In genomic region chr5:140381972-140382371, GRCh38 we compare ENCODE assay signal across 28 cellular contexts. TPM values are rescaled to one million over a fixed set of nuclear protein-coding genes. Genes with fewer than 3 reads are reported as not detected.
DNase-seq lines count a peak whose midpoint lies in the region; ATAC-seq lines count a peak whose summit lies in the region.
"Had no signal": no experiment of that assay in that cellular context is flagged by ENCODE, and none has a peak within 500 bp of the region (broad histone marks: within the 10 kb centered on the region; RNA-seq: fewer than 3 reads in every experiment).

No MANE protein-coding gene starts in this region.

- H3K4me1 Mint-ChIP-seq in activated CD4-positive, alpha-beta memory T cell treated with anti-CD3 and anti-CD28 coated beads for 36 hours (ENCODE audit: low read depth), result peaks cover 15% of the 10 kb centered on the region
- H3K4me1 Mint-ChIP-seq in activated CD4-positive, alpha-beta memory T cell treated with anti-CD3 and anti-CD28 coated beads, Interleukin-2, amount 10 ng/mL, durations not matched to agents 7 days and 5 days, result peaks cover 4% of the 10 kb centered on the region
- H3K4me1 Mint-ChIP-seq in activated T-cell treated with anti-CD3 and anti-CD28 coated beads, Interleukin-2, amount 50 U/mL, for 72 hours (ENCODE audit: low read depth), result peaks cover 22% of the 10 kb centered on the region
- H3K4me1 Mint-ChIP-seq in stimulated activated naive CD8-positive, alpha-beta T cell treated with anti-CD3 and anti-CD28 coated beads, Interleukin-15, amount 100 ng/mL, for 72 hours, result peaks cover 12% of the 10 kb centered on the region
- H3K4me1 Mint-ChIP-seq: B cell, memory B cell had no signal

- POLR2A ChIA-PET in activated CD4-positive, alpha-beta memory T cell treated with anti-CD3 and anti-CD28 coated beads for 36 hours (lab: Charles Lee), result interaction anchor here (0.9 kb wide), 1 partner anchor 9 kb away, joined by 3 read pairs; no protein-coding TSS in a partner anchor
- POLR2A ChIA-PET in activated CD4-positive, alpha-beta memory T cell treated with anti-CD3 and anti-CD28 coated beads, Interleukin-2, amount 10 ng/mL, durations not matched to agents 7 days and 5 days (lab: Charles Lee), result no interaction called here

- no peak overlapping the region for H3K27ac Mint-ChIP-seq in activated CD4-positive, alpha-beta memory T cell treated with anti-CD3 and anti-CD28 coated beads for 36 hours
- no peak overlapping the region for H3K27ac Mint-ChIP-seq in activated CD4-positive, alpha-beta memory T cell treated with anti-CD3 and anti-CD28 coated beads, Interleukin-2, amount 10 ng/mL, durations not matched to agents 7 days and 5 days
- no peak overlapping the region for H3K27ac Mint-ChIP-seq in activated T-cell treated with anti-CD3 and anti-CD28 coated beads, Interleukin-2, amount 50 U/mL, for 72 hours
- H3K27ac Mint-ChIP-seq in stimulated activated naive CD8-positive, alpha-beta T cell treated with anti-CD3 and anti-CD28 coated beads, Interleukin-15, amount 100 ng/mL, for 72 hours, result no peak overlapping the region
- H3K27ac Mint-ChIP-seq: B cell; CD4-positive, alpha-beta memory T cell; effector memory CD8-positive, alpha-beta T cell; memory B cell; T-helper 1 cell treated with Interleukin-12 subunit alpha and Interleukin-12 subunit beta and Interleukin-4 antibody, amounts not matched to agents 30 μg/mL and 1 μg/mL, for 36 hours had no signal

- CTCF ChIA-PET in activated CD4-positive, alpha-beta memory T cell treated with anti-CD3 and anti-CD28 coated beads for 36 hours (lab: Charles Lee), result interaction anchor here (1.0 to 2.5 kb wide), 4 partner anchors 9 to 338 kb away, joined by 3 to 14 read pairs (median 4); no protein-coding TSS in a partner anchor
- CTCF ChIA-PET in activated CD4-positive, alpha-beta memory T cell treated with anti-CD3 and anti-CD28 coated beads, Interleukin-2, amount 10 ng/mL, durations not matched to agents 7 days and 5 days (lab: Charles Lee), result interaction anchor here (1.4 to 2.5 kb wide), 2 partner anchors 9 to 16 kb away, joined by 7 to 12 read pairs; no protein-coding TSS in a partner anchor

- H3K36me3 Mint-ChIP-seq in activated CD4-positive, alpha-beta memory T cell treated with anti-CD3 and anti-CD28 coated beads for 36 hours, result no peaks in the 10 kb centered on the region
- peaks cover 3% of the 10 kb centered on the region for H3K36me3 Mint-ChIP-seq in activated CD4-positive, alpha-beta memory T cell treated with anti-CD3 and anti-CD28 coated beads, Interleukin-2, amount 10 ng/mL, durations not matched to agents 7 days and 5 days (ENCODE audit: low read depth)
- H3K36me3 Mint-ChIP-seq in activated T-cell treated with anti-CD3 and anti-CD28 coated beads, Interleukin-2, amount 50 U/mL, for 72 hours (ENCODE audit: insufficient read depth in 2 of 2), result no peaks in the 10 kb centered on the region
- H3K36me3 Mint-ChIP-seq: CD4-positive, alpha-beta memory T cell had no signal

- ATAC-seq in activated T-cell treated with anti-CD3 and anti-CD28 coated beads, Interleukin-2, amount 50 U/mL, for 72 hours (replicated peaks in 1 of 2), result peak; percentile 99 to 100
- peak; percentile 95 for ATAC-seq in stimulated activated naive CD8-positive, alpha-beta T cell treated with anti-CD3 and anti-CD28 coated beads, Interleukin-15, amount 100 ng/mL, for 72 hours
- ATAC-seq in GM21717 (IDR thresholded peaks at IDR 0.05; ENCODE audit: unreplicated experiment), result no peak
- ATAC-seq: effector memory CD8-positive, alpha-beta T cell; left lung; SK-N-SH treated with all-trans-retinoic acid at 6 μM for 48 hours had no signal

- no peak overlapping the region for H3K4me3 Mint-ChIP-seq in activated CD4-positive, alpha-beta memory T cell treated with anti-CD3 and anti-CD28 coated beads for 36 hours
- no peak overlapping the region for H3K4me3 Mint-ChIP-seq in activated CD4-positive, alpha-beta memory T cell treated with anti-CD3 and anti-CD28 coated beads, Interleukin-2, amount 10 ng/mL, durations not matched to agents 7 days and 5 days
- no peak overlapping the region for H3K4me3 Mint-ChIP-seq in activated T-cell treated with anti-CD3 and anti-CD28 coated beads, Interleukin-2, amount 50 U/mL, for 72 hours
- no peak overlapping the region for H3K4me3 Mint-ChIP-seq in stimulated activated naive CD8-positive, alpha-beta T cell treated with anti-CD3 and anti-CD28 coated beads, Interleukin-15, amount 100 ng/mL, for 72 hours
- H3K4me3 Mint-ChIP-seq: B cell; CD4-positive, alpha-beta memory T cell; effector memory CD8-positive, alpha-beta T cell; memory B cell; T-helper 1 cell treated with Interleukin-12 subunit alpha and Interleukin-12 subunit beta and Interleukin-4 antibody, amounts not matched to agents 30 μg/mL and 1 μg/mL, for 36 hours had no signal

- peaks cover 2% of the 10 kb centered on the region for H3K9me3 Mint-ChIP-seq in activated CD4-positive, alpha-beta memory T cell treated with anti-CD3 and anti-CD28 coated beads for 36 hours
- no peaks in the 10 kb centered on the region for H3K9me3 Mint-ChIP-seq in activated CD4-positive, alpha-beta memory T cell treated with anti-CD3 and anti-CD28 coated beads, Interleukin-2, amount 10 ng/mL, durations not matched to agents 7 days and 5 days
- H3K9me3 Mint-ChIP-seq in activated T-cell treated with anti-CD3 and anti-CD28 coated beads, Interleukin-2, amount 50 U/mL, for 72 hours, result no peaks in the 10 kb centered on the region
- H3K9me3 Mint-ChIP-seq in stimulated activated naive CD8-positive, alpha-beta T cell treated with anti-CD3 and anti-CD28 coated beads, Interleukin-15, amount 100 ng/mL, for 72 hours, result no peaks in the 10 kb centered on the region
- H3K9me3 Mint-ChIP-seq: CD4-positive, alpha-beta memory T cell; effector memory CD8-positive, alpha-beta T cell; T-helper 1 cell treated with Interleukin-12 subunit alpha and Interleukin-12 subunit beta and Interleukin-4 antibody, amounts not matched to agents 30 μg/mL and 1 μg/mL, for 36 hours had no signal

- H3K27me3 Mint-ChIP-seq in activated CD4-positive, alpha-beta memory T cell treated with anti-CD3 and anti-CD28 coated beads for 36 hours, result no peaks in the 10 kb centered on the region
- no peaks in the 10 kb centered on the region for H3K27me3 Mint-ChIP-seq in activated CD4-positive, alpha-beta memory T cell treated with anti-CD3 and anti-CD28 coated beads, Interleukin-2, amount 10 ng/mL, durations not matched to agents 7 days and 5 days
- no peaks in the 10 kb centered on the region for H3K27me3 Mint-ChIP-seq in activated T-cell treated with anti-CD3 and anti-CD28 coated beads, Interleukin-2, amount 50 U/mL, for 72 hours (ENCODE audit: low read depth)
- H3K27me3 Mint-ChIP-seq in stimulated activated naive CD8-positive, alpha-beta T cell treated with anti-CD3 and anti-CD28 coated beads, Interleukin-15, amount 100 ng/mL, for 72 hours, result no peaks in the 10 kb centered on the region
- H3K27me3 Mint-ChIP-seq: B cell; CD4-positive, alpha-beta memory T cell; effector memory CD8-positive, alpha-beta T cell; memory B cell had no signal

- intact Hi-C loops in activated CD4-positive, alpha-beta memory T cell treated with anti-CD3 and anti-CD28 coated beads for 36 hours (cut with micrococcal nuclease), result loop anchor here (1.0 kb wide), 1 partner anchor 19 kb away; the partner anchor contains the start of gene ANKHD1

- peak; percentile 51 for DNase-seq in activated CD4-positive, alpha-beta memory T cell treated with anti-CD3 and anti-CD28 coated beads for 36 hours
- DNase-seq in activated CD4-positive, alpha-beta memory T cell treated with anti-CD3 and anti-CD28 coated beads, Interleukin-2, amount 10 ng/mL, durations not matched to agents 7 days and 5 days, result no peak
- DNase-seq in stimulated activated CD4-positive, alpha-beta T cell treated with anti-CD3 and anti-CD28 coated beads, Interleukin-4, amount 100 ng/mL, for 24 hours, result peak; percentile 30
- no peak for DNase-seq in stimulated activated CD4-positive, alpha-beta T cell treated with anti-CD3 and anti-CD28 coated beads, Interleukin-2, amount 100 ng/mL, for 24 hours
- DNase-seq in activated T-cell treated with anti-CD3 and anti-CD28 coated beads, Interleukin-2, amount 50 U/mL, for 72 hours, result peak; percentile 15 to 29
- no peak for DNase-seq in stimulated activated naive CD8-positive, alpha-beta T cell treated with anti-CD3 and anti-CD28 coated beads, Interleukin-15, amount 100 ng/mL, for 72 hours
- DNase-seq in kidney tubule cell (ENCODE audit: low spot score), result no peak
- DNase-seq: ACHN; CD4-positive, alpha-beta memory T cell; effector memory CD8-positive, alpha-beta T cell; erythroblast; glutamatergic neuron; KG1; left lung; NCI-H1436; NCI-H2081; NCI-H524 treated with DMSO at 0.1 percent for 48 hours; ovary; Right ventricle myocardium superior; stimulated activated CD4-positive, alpha-beta T cell treated with anti-CD3 and anti-CD28 coated beads, Interleukin-2, amount 100 ng/mL, for 48 hours; substantia nigra had no signal

RNA-seq across cellular contexts. Expression of gene ANKHD1, which starts 19.7 kb away (rescaled TPM):
- 100 to 1,000 TPM; 102 to 105 TPM for total RNA-seq in activated CD4-positive, alpha-beta memory T cell treated with anti-CD3 and anti-CD28 coated beads for 36 hours
- total RNA-seq in activated CD4-positive, alpha-beta memory T cell treated with anti-CD3 and anti-CD28 coated beads, Interleukin-2, amount 10 ng/mL, durations not matched to agents 7 days and 5 days, result 100 to 1,000 TPM; 109 to 122 TPM
- total RNA-seq in activated T-cell treated with anti-CD3 and anti-CD28 coated beads, Interleukin-2, amount 50 U/mL, for 72 hours, result 100 to 1,000 TPM; 122 to 140 TPM

RNA-seq across cellular contexts. Expression of gene SLC4A9, which starts 22.0 kb away (rescaled TPM):
- under 1 TPM in 1 of 2 experiments, not detected in 1; 0.26 TPM for total RNA-seq in activated CD4-positive, alpha-beta memory T cell treated with anti-CD3 and anti-CD28 coated beads for 36 hours
- total RNA-seq in activated CD4-positive, alpha-beta memory T cell treated with anti-CD3 and anti-CD28 coated beads, Interleukin-2, amount 10 ng/mL, durations not matched to agents 7 days and 5 days, result under 1 TPM; 0.43 to 0.78 TPM
- under 1 TPM; 0.07 to 0.56 TPM for total RNA-seq in activated T-cell treated with anti-CD3 and anti-CD28 coated beads, Interleukin-2, amount 50 U/mL, for 72 hours
- total RNA-seq: B cell; CD4-positive, alpha-beta memory T cell; Daoy; left lung; renal cortical epithelial cell; Right ventricle myocardium superior had no signal

RNA-seq across cellular contexts. Expression of gene HBEGF, which starts 35.6 kb away (rescaled TPM):
- total RNA-seq in activated CD4-positive, alpha-beta memory T cell treated with anti-CD3 and anti-CD28 coated beads for 36 hours, result 10 to 100 TPM; 21.5 to 23.5 TPM
- 10 to 100 TPM; 67.9 to 69.1 TPM for total RNA-seq in activated CD4-positive, alpha-beta memory T cell treated with anti-CD3 and anti-CD28 coated beads, Interleukin-2, amount 10 ng/mL, durations not matched to agents 7 days and 5 days
- total RNA-seq in activated T-cell treated with anti-CD3 and anti-CD28 coated beads, Interleukin-2, amount 50 U/mL, for 72 hours, result 10 to 100 TPM in 1 of 2 donors, 1 to 10 TPM in 1; 9.6 to 13.6 TPM

Comparison
In these comparisons a context has a peak if more than half of its experiments do, and no peak if none do; other contexts are left out.
1. DNase-seq: peak in activated CD4-positive, alpha-beta memory T cell treated with anti-CD3 and anti-CD28 coated beads for 36 hours (single experiment), stimulated activated CD4-positive, alpha-beta T cell treated with anti-CD3 and anti-CD28 coated beads, Interleukin-4, amount 100 ng/mL, for 24 hours (single experiment) and activated T-cell treated with anti-CD3 and anti-CD28 coated beads, Interleukin-2, amount 50 U/mL, for 72 hours (2 of 2); none in activated CD4-positive, alpha-beta memory T cell treated with anti-CD3 and anti-CD28 coated beads, Interleukin-2, amount 10 ng/mL, durations not matched to agents 7 days and 5 days (single experiment), stimulated activated CD4-positive, alpha-beta T cell treated with anti-CD3 and anti-CD28 coated beads, Interleukin-2, amount 100 ng/mL, for 24 hours (0 of 2), stimulated activated naive CD8-positive, alpha-beta T cell treated with anti-CD3 and anti-CD28 coated beads, Interleukin-15, amount 100 ng/mL, for 72 hours (0 of 2) and kidney tubule cell (single experiment).